ENCODE assay signal across 31 cellular contexts in the genomic region with DNA sequence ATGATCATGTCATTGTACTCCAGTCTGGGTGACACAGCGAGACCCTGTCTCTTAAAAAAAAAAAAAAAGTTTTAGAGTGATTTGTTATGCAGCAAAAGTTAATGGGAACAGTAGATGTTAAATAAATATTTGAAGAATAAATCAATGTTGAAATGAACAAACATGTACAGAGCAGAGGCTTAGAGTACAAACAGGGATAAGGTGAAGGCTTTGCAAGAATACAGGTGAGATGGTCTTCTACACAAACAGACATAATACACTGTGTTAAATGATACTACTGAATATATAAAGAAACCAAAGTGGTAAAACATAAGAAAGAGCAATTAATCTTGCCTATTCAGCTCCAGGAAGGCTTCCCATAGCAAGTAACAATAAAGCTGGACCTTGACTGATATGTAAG.
"Had no signal": no experiment of that assay in that cellular context is flagged by ENCODE, and none has a peak within 500 bp of the region (broad histone marks: within the 10 kb centered on the region; RNA-seq: fewer than 3 reads in every experiment).

No MANE protein-coding gene starts in this region.

- H3K27me3 ChIP-seq: body of pancreas, esophagus squamous epithelium, gastroesophageal sphincter, heart right ventricle had no signal

- H3K9me3 Mint-ChIP-seq: WTC11 had no signal

- DNase-seq: activated CD4-positive, alpha-beta memory T cell treated with anti-CD3 and anti-CD28 coated beads, Interleukin-2, amount 10 ng/mL, durations not matched to agents 7 days and 5 days; activated CD4-positive, alpha-beta T cell treated with anti-CD3 and anti-CD28 coated beads for 1 hour; activated CD4-positive, alpha-beta T cell treated with anti-CD3 and anti-CD28 coated beads for 4 hours; activated CD4-positive, alpha-beta T cell treated with anti-CD3 and anti-CD28 coated beads, Interleukin-2, amount 10 ng/mL, durations not matched to agents 7 days and 5 days; activated CD4-positive, alpha-beta T cell treated with anti-CD3 and anti-CD28 coated beads, Interleukin-2, amount 50 U/mL, for 4 hours; activated CD8-positive, alpha-beta memory T cell treated with anti-CD3 and anti-CD28 coated beads, Interleukin-2, amount 50 U/mL, for 48 hours; activated gamma-delta T cell treated with Interleukin-2 at 50 U/mL for 16 hours; activated naive CD4-positive, alpha-beta T cell treated with anti-CD3 and anti-CD28 coated beads, Interleukin-2, amount 50 U/mL, for 16 hours; activated naive CD4-positive, alpha-beta T cell treated with Interleukin-2 at 50 U/mL for 16 hours; activated T-cell treated with anti-CD3 and anti-CD28 coated beads for 4 hours; activated T-cell treated with anti-CD3 and anti-CD28 coated beads, Interleukin-2, amount 50 U/mL, for 24 hours; activated T-cell treated with anti-CD3 and anti-CD28 coated beads, Interleukin-2, amount 50 U/mL, for 72 hours; amniotic stem cell; anterior cingulate cortex; body of pancreas; caudate nucleus; cortex of kidney; dermis blood vessel endothelial cell; effector CD4-positive, alpha-beta T cell; esophagus squamous epithelium; foreskin melanocyte; heart right ventricle; T-helper 2 cell had no signal

- ATAC-seq: activated T-cell treated with anti-CD3 and anti-CD28 coated beads, Interleukin-2, amount 50 U/mL, for 72 hours; body of pancreas; gastroesophageal sphincter; heart right ventricle; WTC11 had no signal

- FAIRE-seq: astrocyte, colon, endometrium, endothelial cell of umbilical vein had no signal

- H3K9me3 ChIP-seq: body of pancreas, esophagus squamous epithelium, gastroesophageal sphincter, heart right ventricle had no signal

- H3K4me1 Mint-ChIP-seq: activated CD4-positive, alpha-beta memory T cell treated with anti-CD3 and anti-CD28 coated beads, Interleukin-2, amount 10 ng/mL, durations not matched to agents 7 days and 5 days; activated CD4-positive, alpha-beta T cell treated with anti-CD3 and anti-CD28 coated beads, Interleukin-2, amount 10 ng/mL, durations not matched to agents 7 days and 5 days; WTC11 had no signal

- H3K27me3 Mint-ChIP-seq: activated CD4-positive, alpha-beta memory T cell treated with anti-CD3 and anti-CD28 coated beads, Interleukin-2, amount 10 ng/mL, durations not matched to agents 7 days and 5 days; activated CD4-positive, alpha-beta T cell treated with anti-CD3 and anti-CD28 coated beads, Interleukin-2, amount 10 ng/mL, durations not matched to agents 7 days and 5 days; activated naive CD8-positive, alpha-beta T cell; activated T-cell treated with anti-CD3 and anti-CD28 coated beads, Interleukin-2, amount 50 U/mL, for 24 hours had no signal

- H3K27ac ChIP-seq: body of pancreas, epithelial cell of prostate, esophagus squamous epithelium, gastroesophageal sphincter, heart right ventricle had no signal

- H3K4me3 Mint-ChIP-seq: activated CD4-positive, alpha-beta memory T cell treated with anti-CD3 and anti-CD28 coated beads, Interleukin-2, amount 10 ng/mL, durations not matched to agents 7 days and 5 days; activated CD4-positive, alpha-beta T cell treated with anti-CD3 and anti-CD28 coated beads, Interleukin-2, amount 10 ng/mL, durations not matched to agents 7 days and 5 days; activated naive CD8-positive, alpha-beta T cell; activated T-cell treated with anti-CD3 and anti-CD28 coated beads, Interleukin-2, amount 50 U/mL, for 24 hours; activated T-cell treated with anti-CD3 and anti-CD28 coated beads, Interleukin-2, amount 50 U/mL, for 72 hours; WTC11 had no signal

- H3K36me3 ChIP-seq: esophagus squamous epithelium, gastroesophageal sphincter, heart right ventricle had no signal

- H3K4me1 ChIP-seq: esophagus squamous epithelium, heart right ventricle had no signal

- H3K36me3 Mint-ChIP-seq: activated naive CD8-positive, alpha-beta T cell; WTC11 had no signal

- H3K27ac Mint-ChIP-seq: activated CD4-positive, alpha-beta memory T cell treated with anti-CD3 and anti-CD28 coated beads, Interleukin-2, amount 10 ng/mL, durations not matched to agents 7 days and 5 days; activated CD4-positive, alpha-beta T cell treated with anti-CD3 and anti-CD28 coated beads, Interleukin-2, amount 10 ng/mL, durations not matched to agents 7 days and 5 days; activated naive CD8-positive, alpha-beta T cell; activated T-cell treated with anti-CD3 and anti-CD28 coated beads, Interleukin-2, amount 50 U/mL, for 24 hours; activated T-cell treated with anti-CD3 and anti-CD28 coated beads, Interleukin-2, amount 50 U/mL, for 72 hours; WTC11 had no signal

- H3K4me3 ChIP-seq: body of pancreas, esophagus squamous epithelium, gastroesophageal sphincter, heart right ventricle had no signal
